Comparison of ENCODE assay signal across 9 cellular contexts in the genomic region with DNA sequence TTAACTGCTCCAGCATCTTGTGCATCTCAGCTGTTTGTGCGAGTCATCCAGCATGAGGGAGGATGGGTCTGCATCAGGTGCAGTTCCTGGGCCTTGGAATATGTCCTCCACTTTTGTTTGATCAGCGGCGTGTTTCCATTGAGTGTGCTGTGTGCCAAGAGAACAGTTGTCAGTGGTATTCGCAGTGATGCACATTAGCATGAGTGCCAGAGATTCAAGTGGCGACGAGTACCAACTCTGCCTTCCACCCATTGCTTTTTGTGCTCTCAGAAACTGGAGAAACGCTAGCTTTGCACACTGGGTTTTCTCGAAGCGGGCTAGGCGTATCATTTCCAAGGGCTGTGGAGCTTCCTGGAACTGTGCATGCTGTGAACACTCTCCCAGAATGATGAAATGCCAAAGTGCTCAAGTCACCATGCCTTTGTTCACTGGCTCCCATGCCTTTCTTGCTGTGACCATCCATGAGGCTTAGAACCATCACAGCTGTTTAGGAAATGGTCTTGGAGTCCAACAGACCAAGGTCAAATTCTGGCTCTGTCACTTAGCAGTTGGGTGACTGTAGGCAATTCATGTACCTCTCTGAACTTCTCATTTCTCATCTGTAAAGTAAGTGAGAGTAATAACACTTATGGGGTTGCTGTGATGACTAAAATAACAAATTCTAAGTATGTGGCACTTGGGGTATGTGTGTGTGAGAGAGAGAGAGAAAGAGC. TPM values are rescaled to one million over a fixed set of nuclear protein-coding genes. Genes with fewer than 3 reads are reported as not detected.
DNase-seq lines count a peak whose midpoint lies in the region; ATAC-seq, FAIRE-seq and TF ChIP-seq lines count a peak whose summit lies in the region.
"Had no signal": no experiment of that assay in that cellular context is flagged by ENCODE, and none has a peak within 500 bp of the region (broad histone marks: within the 10 kb centered on the region; RNA-seq: fewer than 3 reads in every experiment).

No MANE protein-coding gene starts in this region.

- peak; percentile 56 for FAIRE-seq in GM19239 (lab: Jason Lieb, UNC)

- TF ChIP-seq POLR2A in Peyer's patch (IDR thresholded peaks at IDR 0.05) = no peak

- H3K27me3 Mint-ChIP-seq in activated T-helper 2 cell treated with anti-CD3 and anti-CD28 coated beads, Interferon-gamma antibody, Interleukin-2, Interleukin-4, amounts not matched to agents 10 μg/mL and 5 μg/mL and 100 μg/mL, durations not matched to agents 14 hours and 24 hours and 36 hours (ENCODE audit: low read depth) = no peaks in the 10 kb centered on the region

- no peak overlapping the region for H3K4me3 Mint-ChIP-seq in activated T-helper 2 cell treated with anti-CD3 and anti-CD28 coated beads, Interferon-gamma antibody, Interleukin-2, Interleukin-4, amounts not matched to agents 10 μg/mL and 5 μg/mL and 100 μg/mL, durations not matched to agents 14 hours and 24 hours and 36 hours (ENCODE audit: low read depth)

- H3K27ac ChIP-seq in Peyer's patch = peak overlapping the region in 2 of 4 donors; percentile 7 to 22

- no peaks in the 10 kb centered on the region for H3K27me3 ChIP-seq in Peyer's patch
- H3K27me3 ChIP-seq: spleen had no signal

- no peaks in the 10 kb centered on the region for H3K9me3 Mint-ChIP-seq in activated T-helper 2 cell treated with anti-CD3 and anti-CD28 coated beads, Interferon-gamma antibody, Interleukin-2, Interleukin-4, amounts not matched to agents 10 μg/mL and 5 μg/mL and 100 μg/mL, durations not matched to agents 14 hours and 24 hours and 36 hours

- H3K4me1 ChIP-seq in Peyer's patch = peaks cover 0 to 30% (median 0%) of the 10 kb centered on the region in 4 donors

- no peaks in the 10 kb centered on the region for H3K36me3 ChIP-seq in Peyer's patch
- H3K36me3 ChIP-seq: spleen had no signal

- H3K27ac Mint-ChIP-seq in activated T-helper 2 cell treated with anti-CD3 and anti-CD28 coated beads, Interferon-gamma antibody, Interleukin-2, Interleukin-4, amounts not matched to agents 10 μg/mL and 5 μg/mL and 100 μg/mL, durations not matched to agents 14 hours and 24 hours and 36 hours = no peak overlapping the region

- TF ChIP-seq CTCF in Peyer's patch (IDR thresholded peaks at IDR 0.05) = no peak

- H3K9me3 ChIP-seq in Peyer's patch = no peaks in the 10 kb centered on the region
- H3K9me3 ChIP-seq: spleen had no signal

- H3K36me3 Mint-ChIP-seq in activated T-helper 2 cell treated with anti-CD3 and anti-CD28 coated beads, Interferon-gamma antibody, Interleukin-2, Interleukin-4, amounts not matched to agents 10 μg/mL and 5 μg/mL and 100 μg/mL, durations not matched to agents 14 hours and 24 hours and 36 hours (ENCODE audit: low read depth) = peaks cover 11% of the 10 kb centered on the region

- DNase-seq in Ammon's horn (ENCODE audit: low spot score) (peak; percentile 57), GM19239 (ENCODE audit: insufficient read length, low spot score) (no peak), M059J (ENCODE audit: low read depth) (peak; percentile 2), glomerular visceral epithelial cell (ENCODE audit: extremely low spot score) (peak; percentile 32), NCI-H2107 (lab: John Stamatoyannopoulos, UW) (no peak), Peyer's patch (no peak)
- DNase-seq in activated T-helper 2 cell treated with anti-CD3 and anti-CD28 coated beads, Interferon-gamma antibody, Interleukin-2, Interleukin-4, amounts not matched to agents 10 μg/mL and 5 μg/mL and 100 μg/mL, durations not matched to agents 14 hours and 24 hours and 36 hours (ENCODE audit: low spot score) = no peak
- DNase-seq: spleen had no signal

- peaks cover 23% of the 10 kb centered on the region for H3K4me1 Mint-ChIP-seq in activated T-helper 2 cell treated with anti-CD3 and anti-CD28 coated beads, Interferon-gamma antibody, Interleukin-2, Interleukin-4, amounts not matched to agents 10 μg/mL and 5 μg/mL and 100 μg/mL, durations not matched to agents 14 hours and 24 hours and 36 hours (ENCODE audit: low read depth)

- no peak for ATAC-seq in HG03025 (IDR thresholded peaks at IDR 0.05; ENCODE audit: low FRiP score, unreplicated experiment)

- intact Hi-C loops in activated T-helper 2 cell treated with anti-CD3 and anti-CD28 coated beads, Interferon-gamma antibody, Interleukin-2, Interleukin-4, amounts not matched to agents 10 μg/mL and 5 μg/mL and 100 μg/mL, durations not matched to agents 14 hours and 24 hours and 36 hours (cut with micrococcal nuclease) = no loop called here

- H3K4me3 ChIP-seq in Peyer's patch = no peak overlapping the region
- H3K4me3 ChIP-seq: spleen had no signal

RNA-seq across cellular contexts. Expression of a gene that starts 18.4 kb away (rescaled TPM):
- 3.0 and 7.4 TPM in 2 replicates for total RNA-seq in M059J (2014; rRNA removed; shearing (Covaris generic))
- 10 to 100 TPM; 13.6 to 29.7 (median 18.5) TPM for total RNA-seq in Peyer's patch
- 16.9 and 17.8 TPM in 2 replicates for total RNA-seq in activated T-helper 2 cell treated with anti-CD3 and anti-CD28 coated beads, Interferon-gamma antibody, Interleukin-2, Interleukin-4, amounts not matched to agents 10 μg/mL and 5 μg/mL and 100 μg/mL, durations not matched to agents 14 hours and 24 hours and 36 hours

Comparison
In these comparisons a context has a peak if more than half of its experiments do, and no peak if none do; other contexts are left out.
1. DNase-seq: peak in Ammon's horn (single experiment), M059J (single experiment) and glomerular visceral epithelial cell (single experiment); none in GM19239 (single experiment), NCI-H2107 (single experiment), Peyer's patch (0 of 3) and activated T-helper 2 cell treated with anti-CD3 and anti-CD28 coated beads, Interferon-gamma antibody, Interleukin-2, Interleukin-4, amounts not matched to agents 10 μg/mL and 5 μg/mL and 100 μg/mL, durations not matched to agents 14 hours and 24 hours and 36 hours (single experiment).